ENCODE assay signal across 9 cellular contexts in the genomic region with DNA sequence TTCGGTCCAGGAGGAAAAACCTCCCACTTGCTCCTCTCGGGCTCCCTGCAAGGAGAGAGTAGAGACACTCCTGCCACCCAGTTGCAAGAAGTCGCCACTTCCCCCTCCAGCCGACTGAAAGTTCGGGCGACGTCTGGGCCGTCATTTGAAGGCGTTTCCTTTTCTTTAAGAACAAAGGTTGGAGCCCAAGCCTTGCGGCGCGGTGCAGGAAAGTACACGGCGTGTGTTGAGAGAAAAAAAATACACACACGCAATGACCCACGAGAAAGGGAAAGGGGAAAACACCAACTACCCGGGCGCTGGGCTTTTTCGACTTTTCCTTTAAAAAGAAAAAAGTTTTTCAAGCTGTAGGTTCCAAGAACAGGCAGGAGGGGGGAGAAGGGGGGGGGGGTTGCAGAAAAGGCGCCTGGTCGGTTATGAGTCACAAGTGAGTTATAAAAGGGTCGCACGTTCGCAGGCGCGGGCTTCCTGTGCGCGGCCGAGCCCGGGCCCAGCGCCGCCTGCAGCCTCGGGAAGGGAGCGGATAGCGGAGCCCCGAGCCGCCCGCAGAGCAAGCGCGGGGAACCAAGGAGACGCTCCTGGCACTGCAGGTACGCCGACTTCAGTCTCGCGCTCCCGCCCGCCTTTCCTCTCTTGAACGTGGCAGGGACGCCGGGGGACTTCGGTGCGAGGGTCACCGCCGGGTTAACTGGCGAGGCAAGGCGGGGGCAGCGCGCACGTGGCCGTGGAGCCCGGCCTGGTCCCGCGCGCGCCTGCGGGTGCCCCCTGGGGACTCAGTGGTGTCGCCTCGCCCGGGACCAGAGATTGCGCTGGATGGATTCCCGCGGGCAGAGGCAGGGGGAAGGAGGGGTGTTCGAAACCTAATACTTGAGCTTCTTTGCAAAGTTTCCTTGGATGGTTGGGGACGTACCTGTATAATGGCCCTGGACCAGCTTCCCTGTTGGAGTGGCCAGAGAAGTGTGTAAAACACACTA. TPM values are rescaled to one million over a fixed set of nuclear protein-coding genes. Genes with fewer than 3 reads are reported as not detected.
DNase-seq lines count a peak whose midpoint lies in the region; ATAC-seq and TF ChIP-seq lines count a peak whose summit lies in the region.
"Had no signal": no experiment of that assay in that cellular context is flagged by ENCODE, and none has a peak within 500 bp of the region (broad histone marks: within the 10 kb centered on the region; RNA-seq: fewer than 3 reads in every experiment).

No MANE protein-coding gene starts in this region.

- H3K4me1 ChIP-seq in cardiac muscle cell (ENCODE audit: low read depth) (no peaks in the 10 kb centered on the region), rectal smooth muscle tissue (ENCODE audit: control insufficient read depth, insufficient read depth, low read length) (no peaks in the 10 kb centered on the region), aorta (ENCODE audit: control insufficient read depth in 1 of 2, insufficient read depth in 2 of 2, low read length in 2 of 2) (peaks cover 3 to 7% of the 10 kb centered on the region in 2 donors)

- TF ChIP-seq CTCF in cardiac muscle cell (IDR thresholded peaks at IDR 0.05; ENCODE audit: low read depth, low read length), result peak; percentile 42

- no peaks in the 10 kb centered on the region for H3K9me3 ChIP-seq in cardiac muscle cell (ENCODE audit: low read depth)
- H3K9me3 ChIP-seq in aorta (ENCODE audit: control insufficient read depth, low read length), result no peaks in the 10 kb centered on the region

- 0% methylated on average over 58 to 74 of the region's 74 CpGs for WGBS in aorta, 2 donors

- peak; percentile 80 for DNase-seq in NK-92 treated with Interleukin-12 subunit alpha and Interleukin-12 subunit beta, amount 100 ng/mL, for 24 hours (lab: John Stamatoyannopoulos, UW)
- DNase-seq in NK-92 (lab: John Stamatoyannopoulos, UW; ENCODE audit: unreplicated experiment), result no peak
- peak; percentile 58 for DNase-seq in RPMI8226
- DNase-seq in activated gamma-delta T cell treated with anti-CD3 and anti-CD28 coated beads, Interleukin-2, amount 50 U/mL, for 16 hours (ENCODE audit: low read depth), result peak; percentile 68
- DNase-seq in cardiac muscle cell (ENCODE audit: low read depth in 1 of 2, low spot score in 1 of 2), result peak; percentile 45 to 77
- DNase-seq in aorta, result peak; percentile 81 to 89

- intact Hi-C loops in aorta (cut with DNase I), result loop anchor here in 1 of 2 donors (5.0 kb wide), 1 partner anchor 110 kb away; no protein-coding TSS in a partner anchor

- H3K27me3 ChIP-seq in cardiac muscle cell (peaks cover 5% of the 10 kb centered on the region), rectal smooth muscle tissue (ENCODE audit: control insufficient read depth, insufficient read depth, low read length) (no peaks in the 10 kb centered on the region), aorta (ENCODE audit: control insufficient read depth in 1 of 2, insufficient read depth in 2 of 2, low read length in 1 of 2) (no peaks in the 10 kb centered on the region)

- peak overlapping the region; percentile 17 for H3K4me3 ChIP-seq in cardiac muscle cell
- H3K4me3 ChIP-seq in rectal smooth muscle tissue (ENCODE audit: low read length), result peak overlapping the region; percentile 68
- H3K4me3 ChIP-seq in aorta (ENCODE audit: low read length in 2 of 2), result peak overlapping the region; percentile 64 to 70

- ATAC-seq in HG03097 (IDR thresholded peaks at IDR 0.05; ENCODE audit: low FRiP score, unreplicated experiment) (peak; percentile 35), aorta (ENCODE audit: low FRiP score) (peak; percentile 88)

- no peak overlapping the region for H3K27ac ChIP-seq in cardiac muscle cell
- no peak overlapping the region for H3K27ac ChIP-seq in rectal smooth muscle tissue (ENCODE audit: low read depth, low read length)
- H3K27ac ChIP-seq in aorta (ENCODE audit: low read depth in 1 of 2, low read length in 2 of 2), result peak overlapping the region; percentile 78 to 93
- H3K27ac ChIP-seq: C4-2B had no signal

- peak overlapping the region; percentile 1 for H3K9ac ChIP-seq in rectal smooth muscle tissue (ENCODE audit: low read length)

- H3K36me3 ChIP-seq in cardiac muscle cell (no peaks in the 10 kb centered on the region), rectal smooth muscle tissue (ENCODE audit: control insufficient read depth, insufficient read depth, low read length) (no peaks in the 10 kb centered on the region), aorta (ENCODE audit: control insufficient read depth in 1 of 2, insufficient read depth in 2 of 2, low read length in 1 of 2) (peaks cover 0 to 4% of the 10 kb centered on the region in 2 donors)

RNA-seq across cellular contexts. Expression of a gene that starts 45.3 kb away (rescaled TPM):
- total RNA-seq in cardiac muscle cell (25.1 and 34.7 TPM in 2 replicates), aorta (10 to 100 TPM; 15.8 to 16.8 TPM)
- polyA plus RNA-seq in cardiac muscle cell (87.9 and 94.6 TPM in 2 replicates), aorta (10 to 100 TPM; 19.6 to 30.3 TPM)

Comparison
In these comparisons a context has a peak if more than half of its experiments do, and no peak if none do; other contexts are left out.
1. H3K27ac ChIP-seq: peak in aorta (2 of 2); none in cardiac muscle cell (single experiment) and rectal smooth muscle tissue (single experiment).
2. H3K4me3 ChIP-seq: peak in every context shown above with its lines; median percentile 68 in rectal smooth muscle tissue; 67 in aorta; 17 in cardiac muscle cell.